9 cellular contexts compared by ENCODE assay signal in genomic region chr7:43650457-43651052, GRCh38.
DNase-seq lines count a peak whose midpoint lies in the region; ATAC-seq and TF ChIP-seq lines count a peak whose summit lies in the region.
"Had no signal": no experiment of that assay in that cellular context is flagged by ENCODE, and none has a peak within 500 bp of the region (broad histone marks: within the 10 kb centered on the region; RNA-seq: fewer than 3 reads in every experiment).

No MANE protein-coding gene starts in this region.

- H3K4me3 ChIP-seq in AG04450 (ENCODE audit: low read depth, low read length) (no peak overlapping the region), HL-60 (replicated peaks; ENCODE audit: insufficient read depth, low read length) (no peak overlapping the region)

- no peaks in the 10 kb centered on the region for H3K27me3 ChIP-seq in AG04450 (ENCODE audit: control insufficient read depth, insufficient read depth, low read length)
- H3K27me3 ChIP-seq in HL-60 (ENCODE audit: insufficient read depth, poor library complexity, severe bottlenecking): no peaks in the 10 kb centered on the region

- DNase-seq in AG04450 (ENCODE audit: low read depth, low spot score): peak; percentile 68
- DNase-seq in HL-60 (ENCODE audit: low read depth in 1 of 2, low spot score in 1 of 2): no peak
- DNase-seq in medulla oblongata (ENCODE audit: extremely low spot score): peak; percentile 6
- no peak for DNase-seq in NCI-H187 (lab: John Stamatoyannopoulos, UW)
- DNase-seq in KG1 (lab: John Stamatoyannopoulos, UW): no peak
- DNase-seq: occipital lobe had no signal

- CTCF ChIA-PET in AG04450 (lab: Charles Lee): interaction anchor here (0.9 to 4.8 kb wide), 5 partner anchors 19 to 189 kb away, joined by 3 to 37 read pairs (median 5); partner anchors contain the start of gene STK17A

- peak overlapping the region; percentile 98 for H3K27ac ChIP-seq in AG04450 (ENCODE audit: low read depth, low read length)
- H3K27ac ChIP-seq in HL-60 (replicated peaks): peak overlapping the region; percentile 77
- H3K27ac ChIP-seq in angular gyrus (ENCODE audit: low read depth, low read length): peak overlapping the region; percentile 31

- H3K9me3 ChIP-seq in AG04450 (ENCODE audit: control insufficient read depth, insufficient read depth, low read length): no peaks in the 10 kb centered on the region

- POLR2A ChIA-PET in AG04450 (lab: Yijun Ruan, JAX): interaction anchor here (0.6 to 2.5 kb wide), 4 partner anchors 27 to 68 kb away, joined by 5 to 14 read pairs (median 7); partner anchors contain the start of gene STK17A

- ATAC-seq in HG03521 (IDR thresholded peaks at IDR 0.05; ENCODE audit: unreplicated experiment): no peak
- no peak for ATAC-seq in HG03139 (IDR thresholded peaks at IDR 0.05; ENCODE audit: unreplicated experiment)

- no peak for TF ChIP-seq CTCF in AG04450 (IDR thresholded peaks at IDR 0.05; ENCODE audit: low read depth, low read length)
- TF ChIP-seq CTCF in HL-60 (IDR thresholded peaks at IDR 0.05; ENCODE audit: insufficient read depth, low read length): no peak

Comparison
In these comparisons a context has a peak if more than half of its experiments do, and no peak if none do; other contexts are left out.
1. DNase-seq: peak in AG04450 (single experiment) and medulla oblongata (single experiment); none in HL-60 (0 of 2), NCI-H187 (0 of 2) and KG1 (single experiment).
2. H3K27ac ChIP-seq: peak in every context shown above with its lines; median percentile 98 in AG04450; 77 in HL-60; 31 in angular gyrus.